Comparison of ENCODE assay signal across 12 cellular contexts in genomic region chr3:150106752-150107428, GRCh38.
DNase-seq lines count a peak whose midpoint lies in the region; ATAC-seq and FAIRE-seq lines count a peak whose summit lies in the region.
"Had no signal": no experiment of that assay in that cellular context is flagged by ENCODE, and none has a peak within 500 bp of the region (broad histone marks: within the 10 kb centered on the region; RNA-seq: fewer than 3 reads in every experiment).

No MANE protein-coding gene starts in this region.

- no peak for FAIRE-seq in frontal cortex (lab: Jason Lieb, UNC)
- FAIRE-seq: small intestine had no signal

- no peaks in the 10 kb centered on the region for H3K9me2 ChIP-seq in GM23248 (ENCODE audit: insufficient read depth)

- no peak overlapping the region for H3K9ac ChIP-seq in GM23248

- H3K4me2 ChIP-seq in GM23248 (ENCODE audit: unreplicated experiment) = peak overlapping the region; percentile 48

- H3K27me3 ChIP-seq in GM23248 (replicated peaks; ENCODE audit: insufficient read depth) = no peaks in the 10 kb centered on the region
- H3K27me3 ChIP-seq: vagina had no signal

- H3K36me3 ChIP-seq in GM23248 (ENCODE audit: low read depth) = no peaks in the 10 kb centered on the region
- H3K36me3 ChIP-seq: vagina had no signal

- DNase-seq in GM23248 = peak; percentile 88
- DNase-seq in NCI-H446 treated with DMSO at 0.1 percent for 48 hours (lab: John Stamatoyannopoulos, UW) = peak; percentile 86
- peak; percentile 68 for DNase-seq in epidermal melanocyte (ENCODE audit: insufficient read length, low spot score)
- DNase-seq in putamen (ENCODE audit: low spot score) = peak; percentile 34
- no peak for DNase-seq in stimulated activated naive CD4-positive, alpha-beta T cell treated with Interleukin-2 at 50 U/mL for 16 hours (lab: John Stamatoyannopoulos, UW)
- no peak for DNase-seq in frontal cortex (ENCODE audit: low spot score in 2 of 2)
- no peak for DNase-seq in NK-92 (lab: John Stamatoyannopoulos, UW; ENCODE audit: unreplicated experiment)
- DNase-seq: activated T-cell treated with anti-CD3 and anti-CD28 coated beads, Interleukin-2, amount 50 U/mL, for 48 hours; OCI-M1; small intestine had no signal

- no peak overlapping the region; the same call in 1 of the 2 replicates for H3K4me3 ChIP-seq in GM23248
- H3K4me3 ChIP-seq: vagina had no signal

- WGBS in GM23248 (ENCODE audit: low coverage in 1 of 2, low lambda C conversion rate in 2 of 2, missing lambda C conversion rate in 2 of 2), 2 experiments = 0 to 5% methylated on average over 2 of the region's 2 CpGs

- peaks cover 32% of the 10 kb centered on the region for H3K4me1 ChIP-seq in GM23248 (ENCODE audit: insufficient read depth)
- H3K4me1 ChIP-seq: vagina had no signal

- no peak for ATAC-seq in GM21576 (IDR thresholded peaks at IDR 0.05; ENCODE audit: unreplicated experiment)

- H3F3A ChIP-seq in GM23248 (ENCODE audit: insufficient read depth) = peaks cover 19% of the 10 kb centered on the region

- H4K20me1 ChIP-seq in GM23248 (ENCODE audit: insufficient read depth) = no peaks in the 10 kb centered on the region

- no peak overlapping the region for H2AFZ ChIP-seq in GM23248

- in situ Hi-C loops in GM23248 (cut with MboI) = no loop called here

- no peaks in the 10 kb centered on the region for H3K79me2 ChIP-seq in GM23248 (ENCODE audit: insufficient read depth)

- H3K27ac ChIP-seq in GM23248 = peak overlapping the region; percentile 68
- H3K27ac ChIP-seq: vagina had no signal

- H3K9me3 ChIP-seq in GM23248 (ENCODE audit: low read depth) = no peaks in the 10 kb centered on the region
- H3K9me3 ChIP-seq: vagina had no signal

Comparison
In these comparisons a context has a peak if more than half of its experiments do, and no peak if none do; other contexts are left out.
1. DNase-seq: peak in GM23248 (single experiment), NCI-H446 treated with DMSO at 0.1 percent for 48 hours (single experiment), epidermal melanocyte (single experiment) and putamen (single experiment); none in stimulated activated naive CD4-positive, alpha-beta T cell treated with Interleukin-2 at 50 U/mL for 16 hours (single experiment), frontal cortex (0 of 2) and NK-92 (single experiment).